ENCODE assay signal across 1 cellular context in genomic region chr7:23467731-23468720, GRCh38.
A peak's percentile ranks its signal among the peaks of the same experiment; 100 is the strongest.
TF ChIP-seq lines count a peak whose summit lies in the region.

No MANE protein-coding gene starts in this region.

TF ChIP-seq in H1, 55 proteins besides CTCF, POLR2A, EP300 and RAD21:
- TF ChIP-seq GABPA (IDR thresholded peaks at IDR 0.05; ENCODE audit: borderline replicate concordance, insufficient read depth, low read length): 0 out of 2 replicates have a peak, but pooled peaks have one; percentile 28
- no peak for TF ChIP-seq MAFK (IDR thresholded peaks at IDR 0.05; ENCODE audit: low read depth, low read length)
- peak in 1 of 2 experiments; percentile 63; a peak in 1 of 4 replicates for TF ChIP-seq SIN3A (conservative IDR thresholded peaks at IDR 0.05 in 1 of 2, IDR thresholded peaks at IDR 0.05 in 1 of 2; ENCODE audit: low read depth in 1 of 2, low read length in 2 of 2)
- TF ChIP-seq HDAC2 (IDR thresholded peaks at IDR 0.05; ENCODE audit: borderline replicate concordance in 1 of 2, low read depth in 2 of 2, low read length in 2 of 2): no peak
- TF ChIP-seq TBP (IDR thresholded peaks at IDR 0.05; ENCODE audit: low read depth, low read length): peak; percentile 12; the same call in 1 of the 2 replicates
- TF ChIP-seq ATF2 (IDR thresholded peaks at IDR 0.05; ENCODE audit: low read length): 0 out of 2 replicates have a peak, but pooled peaks have one; percentile 2
- peak; percentile 16 for TF ChIP-seq ASH2L (IDR thresholded peaks at IDR 0.05; ENCODE audit: low read length)
- no peak for TF ChIP-seq SP1 (IDR thresholded peaks at IDR 0.05; ENCODE audit: low read depth, low read length)
- TF ChIP-seq PHF8 (conservative IDR thresholded peaks at IDR 0.05; ENCODE audit: low read depth, low read length): peak; percentile 19; the same call in 1 of the 2 replicates
- peak; percentile 26; the same call in 1 of the 2 replicates for TF ChIP-seq CHD1 (IDR thresholded peaks at IDR 0.05; ENCODE audit: low read depth, low read length)
- peak; percentile 29; the same call in 1 of the 2 replicates for TF ChIP-seq TAF1 (IDR thresholded peaks at IDR 0.05; ENCODE audit: low read depth, low read length)
- TF ChIP-seq TAF7 (optimal IDR thresholded peaks at IDR 0.05; ENCODE audit: borderline replicate concordance, low read depth, low read length): peak; percentile 66
- no peak for TF ChIP-seq KDM4A (IDR thresholded peaks at IDR 0.05; ENCODE audit: low read depth, low read length, severe bottlenecking)
TF ChIP-seq in H1: peak in this region for 9.
